Comparison of ENCODE assay signal across 1 cellular context in the genomic region with DNA sequence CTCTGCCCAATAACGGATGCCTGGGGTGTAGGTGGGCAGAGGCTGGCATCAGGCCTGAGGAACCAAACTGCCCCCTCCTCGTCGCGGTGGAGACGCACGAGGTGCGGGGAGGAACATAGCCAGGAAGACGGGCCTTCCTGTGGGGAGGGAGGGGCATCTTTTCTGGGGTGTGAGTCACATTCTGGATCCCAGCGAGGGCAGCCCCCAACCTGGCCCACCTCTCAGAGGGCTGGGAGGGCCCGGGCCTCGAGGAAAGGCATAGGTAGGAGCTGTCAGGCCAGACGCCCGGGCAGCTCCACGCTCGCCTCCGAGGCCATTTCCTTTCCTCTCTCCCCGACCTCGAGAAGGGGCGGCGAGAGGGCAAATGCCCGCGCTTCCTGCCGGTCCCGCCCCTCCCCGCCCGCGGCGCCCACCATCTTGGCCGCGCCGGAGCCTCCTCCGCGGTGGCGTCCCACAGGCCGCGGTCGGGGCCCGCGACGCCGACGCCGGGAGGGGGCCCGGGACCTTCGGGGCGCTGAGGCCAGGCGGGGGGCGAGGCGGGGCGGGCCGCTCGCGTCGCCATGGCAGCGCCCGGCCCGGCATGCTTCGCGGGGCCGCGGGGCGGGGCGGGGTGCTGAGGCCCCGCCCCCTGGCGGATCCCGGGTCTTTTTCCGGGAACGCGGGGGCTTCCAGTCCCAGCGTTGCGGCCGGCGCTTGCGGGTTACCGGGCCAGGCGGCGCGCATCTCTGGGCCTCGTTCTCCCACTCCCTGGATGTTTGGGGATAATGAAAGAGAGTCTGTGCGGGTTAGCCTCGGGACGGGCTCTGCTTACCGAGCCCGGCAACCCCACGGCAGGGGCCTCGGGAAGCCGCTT.
TF ChIP-seq lines count a peak whose summit lies in the region.

No MANE protein-coding gene starts in this region.

TF ChIP-seq in Ishikawa, 13 proteins besides CTCF, POLR2A, EP300 and RAD21:
- TF ChIP-seq, protein P1, sequence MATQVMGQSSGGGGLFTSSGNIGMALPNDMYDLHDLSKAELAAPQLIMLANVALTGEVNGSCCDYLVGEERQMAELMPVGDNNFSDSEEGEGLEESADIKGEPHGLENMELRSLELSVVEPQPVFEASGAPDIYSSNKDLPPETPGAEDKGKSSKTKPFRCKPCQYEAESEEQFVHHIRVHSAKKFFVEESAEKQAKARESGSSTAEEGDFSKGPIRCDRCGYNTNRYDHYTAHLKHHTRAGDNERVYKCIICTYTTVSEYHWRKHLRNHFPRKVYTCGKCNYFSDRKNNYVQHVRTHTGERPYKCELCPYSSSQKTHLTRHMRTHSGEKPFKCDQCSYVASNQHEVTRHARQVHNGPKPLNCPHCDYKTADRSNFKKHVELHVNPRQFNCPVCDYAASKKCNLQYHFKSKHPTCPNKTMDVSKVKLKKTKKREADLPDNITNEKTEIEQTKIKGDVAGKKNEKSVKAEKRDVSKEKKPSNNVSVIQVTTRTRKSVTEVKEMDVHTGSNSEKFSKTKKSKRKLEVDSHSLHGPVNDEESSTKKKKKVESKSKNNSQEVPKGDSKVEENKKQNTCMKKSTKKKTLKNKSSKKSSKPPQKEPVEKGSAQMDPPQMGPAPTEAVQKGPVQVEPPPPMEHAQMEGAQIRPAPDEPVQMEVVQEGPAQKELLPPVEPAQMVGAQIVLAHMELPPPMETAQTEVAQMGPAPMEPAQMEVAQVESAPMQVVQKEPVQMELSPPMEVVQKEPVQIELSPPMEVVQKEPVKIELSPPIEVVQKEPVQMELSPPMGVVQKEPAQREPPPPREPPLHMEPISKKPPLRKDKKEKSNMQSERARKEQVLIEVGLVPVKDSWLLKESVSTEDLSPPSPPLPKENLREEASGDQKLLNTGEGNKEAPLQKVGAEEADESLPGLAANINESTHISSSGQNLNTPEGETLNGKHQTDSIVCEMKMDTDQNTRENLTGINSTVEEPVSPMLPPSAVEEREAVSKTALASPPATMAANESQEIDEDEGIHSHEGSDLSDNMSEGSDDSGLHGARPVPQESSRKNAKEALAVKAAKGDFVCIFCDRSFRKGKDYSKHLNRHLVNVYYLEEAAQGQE (IDR thresholded peaks at IDR 0.05; ENCODE audit: low read depth), result no peak
- no peak for TF ChIP-seq FOXM1 (IDR thresholded peaks at IDR 0.05; ENCODE audit: borderline replicate concordance, low read depth)
- TF ChIP-seq, protein P2, sequence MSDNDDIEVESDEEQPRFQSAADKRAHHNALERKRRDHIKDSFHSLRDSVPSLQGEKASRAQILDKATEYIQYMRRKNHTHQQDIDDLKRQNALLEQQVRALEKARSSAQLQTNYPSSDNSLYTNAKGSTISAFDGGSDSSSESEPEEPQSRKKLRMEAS (IDR thresholded peaks at IDR 0.05), result peak; percentile 98
- peak; percentile 76 for TF ChIP-seq TAF1 (IDR thresholded peaks at IDR 0.05; ENCODE audit: low read depth)
- no peak for TF ChIP-seq TEAD4 (IDR thresholded peaks at IDR 0.05)
- no peak for TF ChIP-seq CEBPB (IDR thresholded peaks at IDR 0.05)
- no peak for TF ChIP-seq CREB1 (IDR thresholded peaks at IDR 0.05; ENCODE audit: low read depth)
- TF ChIP-seq ZBTB7A (IDR thresholded peaks at IDR 0.05; ENCODE audit: low read depth), result no peak
- TF ChIP-seq, protein P3, sequence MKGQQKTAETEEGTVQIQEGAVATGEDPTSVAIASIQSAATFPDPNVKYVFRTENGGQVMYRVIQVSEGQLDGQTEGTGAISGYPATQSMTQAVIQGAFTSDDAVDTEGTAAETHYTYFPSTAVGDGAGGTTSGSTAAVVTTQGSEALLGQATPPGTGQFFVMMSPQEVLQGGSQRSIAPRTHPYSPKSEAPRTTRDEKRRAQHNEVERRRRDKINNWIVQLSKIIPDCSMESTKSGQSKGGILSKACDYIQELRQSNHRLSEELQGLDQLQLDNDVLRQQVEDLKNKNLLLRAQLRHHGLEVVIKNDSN (IDR thresholded peaks at IDR 0.05), result no peak
- TF ChIP-seq NFIC (IDR thresholded peaks at IDR 0.05), result no peak
- peak; percentile 85 for TF ChIP-seq YY1 (IDR thresholded peaks at IDR 0.05; ENCODE audit: low read depth)
- TF ChIP-seq TCF12 (IDR thresholded peaks at IDR 0.05; ENCODE audit: low read depth), result no peak
- TF ChIP-seq EGR1 (IDR thresholded peaks at IDR 0.05), result no peak
